In the genomic region with DNA sequence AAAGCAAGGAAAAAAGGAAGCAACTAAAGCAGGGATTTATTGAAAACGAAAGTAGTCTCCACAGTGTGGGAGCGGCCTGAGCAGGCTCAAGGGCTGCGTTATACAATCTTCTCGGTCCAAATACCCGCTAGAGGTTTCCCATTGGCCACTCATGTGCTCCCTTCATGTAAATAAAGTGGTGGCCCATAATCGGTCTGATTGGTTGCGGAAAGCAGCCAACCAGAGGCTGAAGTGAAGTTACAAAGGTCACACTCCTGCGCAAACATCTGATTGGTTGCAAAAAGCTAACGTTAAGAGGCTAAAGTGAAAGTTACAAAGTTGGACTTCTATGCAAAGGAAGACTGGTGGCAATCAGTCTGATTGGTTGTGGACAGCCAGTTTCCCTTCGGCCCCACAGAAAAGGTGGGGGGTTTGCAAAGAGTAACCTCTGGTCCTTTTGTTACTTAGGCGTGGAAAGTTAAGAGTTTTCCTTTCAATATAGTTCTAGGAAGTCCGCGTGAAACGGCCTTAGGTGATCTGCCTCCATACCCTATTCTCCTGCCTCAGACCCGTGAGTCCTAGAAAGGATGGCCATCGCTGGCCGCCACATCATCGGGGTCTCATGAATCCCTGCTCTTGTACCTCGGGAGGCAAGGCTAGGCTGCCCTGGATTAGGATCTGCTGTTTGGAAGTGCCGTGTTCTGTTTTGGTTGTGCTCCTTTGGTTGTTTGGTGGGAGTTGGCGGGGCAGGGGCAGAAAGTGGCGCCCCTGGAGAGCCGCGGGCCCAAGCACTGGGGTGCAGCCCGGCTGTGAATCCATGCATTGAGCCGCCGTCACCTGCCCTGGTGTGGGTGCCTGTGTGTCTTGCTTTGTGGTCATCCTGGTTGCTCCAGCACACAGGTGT, we compare ENCODE assay signal across 8 cellular contexts.
DNase-seq lines count a peak whose midpoint lies in the region; ATAC-seq, FAIRE-seq and TF ChIP-seq lines count a peak whose summit lies in the region.

No MANE protein-coding gene starts in this region.

- H3K4me1 ChIP-seq in small intestine (ENCODE audit: control insufficient read depth in 2 of 2, insufficient read depth in 1 of 2, low read depth in 1 of 2, low read length in 1 of 2) (peaks cover 0 to 2% of the 10 kb centered on the region in 2 donors), smooth muscle cell (ENCODE audit: low read depth) (no peaks in the 10 kb centered on the region)

- no peaks in the 10 kb centered on the region for H3K9me3 ChIP-seq in small intestine (ENCODE audit: control insufficient read depth, low read depth)
- H3K9me3 ChIP-seq in smooth muscle cell (replicated peaks; ENCODE audit: low read depth): no peaks in the 10 kb centered on the region

- WGBS in small intestine, 3 donors: 44 to 80% (median 50%) methylated on average over 27 of the region's 27 CpGs
- 96% methylated on average over 27 of the region's 27 CpGs for WGBS in smooth muscle cell (ENCODE audit: low lambda C conversion rate)

- no peaks in the 10 kb centered on the region for H3K27me3 ChIP-seq in small intestine (ENCODE audit: control insufficient read depth in 2 of 2, insufficient read depth in 2 of 2, low read length in 2 of 2)
- no peaks in the 10 kb centered on the region for H3K27me3 ChIP-seq in smooth muscle cell (ENCODE audit: low read depth)

- H3K9ac ChIP-seq in smooth muscle cell (ENCODE audit: low read depth): no peak overlapping the region

- no peak for TF ChIP-seq CTCF in GM12875 (IDR thresholded peaks at IDR 0.05; ENCODE audit: borderline replicate concordance, insufficient read depth, low read depth, low read length)
- no peak for TF ChIP-seq CTCF in smooth muscle cell (IDR thresholded peaks at IDR 0.05; ENCODE audit: borderline replicate concordance, insufficient read depth, poor library complexity, severe bottlenecking)

- H3K27ac ChIP-seq in small intestine (ENCODE audit: low read depth in 1 of 2, low read length in 1 of 2) (peak overlapping the region; percentile 80 to 88), smooth muscle cell (ENCODE audit: low read depth) (no peak overlapping the region)

- no peak overlapping the region for H3K4me2 ChIP-seq in smooth muscle cell

- no peaks in the 10 kb centered on the region for H3K79me2 ChIP-seq in smooth muscle cell (ENCODE audit: low read depth)

- intact Hi-C loops in left cardiac atrium (cut with DNase I): no loop called here

- no peak overlapping the region for H2AFZ ChIP-seq in smooth muscle cell (ENCODE audit: low read depth)

- peak; percentile 80 for DNase-seq in NOMO-1 treated with dmso at 0.1 percent for 144 hours (lab: John Stamatoyannopoulos, UW; ENCODE audit: unreplicated experiment)
- peak; percentile 43 for DNase-seq in activated T-helper 9 cell treated with anti-CD3 and anti-CD28 coated beads, Interleukin-2, amount 50 U/mL, for 16 hours (ENCODE audit: low read depth)
- DNase-seq in left cardiac atrium: peak; percentile 67
- peak; percentile 99 for DNase-seq in small intestine
- DNase-seq in smooth muscle cell (lab: John Stamatoyannopoulos, UW; ENCODE audit: unreplicated experiment): no peak
- DNase-seq in NCI-H748 treated with DMSO at 0.1 percent for 48 hours (lab: John Stamatoyannopoulos, UW): no peak

- peak overlapping the region; percentile 59 for H3K4me3 ChIP-seq in GM12875 (ENCODE audit: low read depth, low read length)
- H3K4me3 ChIP-seq in small intestine (ENCODE audit: low read depth in 1 of 2, low read length in 2 of 2): peak overlapping the region; percentile 42 to 62
- no peak overlapping the region for H3K4me3 ChIP-seq in smooth muscle cell

- no peaks in the 10 kb centered on the region for H3F3A ChIP-seq in smooth muscle cell (ENCODE audit: low read depth)

- H3K36me3 ChIP-seq in small intestine (ENCODE audit: control insufficient read depth in 2 of 2, insufficient read depth in 2 of 2, low read length in 2 of 2): no peaks in the 10 kb centered on the region
- no peaks in the 10 kb centered on the region for H3K36me3 ChIP-seq in smooth muscle cell (ENCODE audit: low read depth)

- ATAC-seq in HG02798 (IDR thresholded peaks at IDR 0.05; ENCODE audit: poor library complexity, unreplicated experiment) (peak; percentile 85), left cardiac atrium (peak; percentile 83)

- FAIRE-seq in small intestine (lab: Jason Lieb, UNC): peak; percentile 85

- no peaks in the 10 kb centered on the region for H4K20me1 ChIP-seq in smooth muscle cell (ENCODE audit: low read depth)

Comparison
In these comparisons a context has a peak if more than half of its experiments do, and no peak if none do; other contexts are left out.
1. DNase-seq: peak in NOMO-1 treated with dmso at 0.1 percent for 144 hours (single experiment), activated T-helper 9 cell treated with anti-CD3 and anti-CD28 coated beads, Interleukin-2, amount 50 U/mL, for 16 hours (single experiment), left cardiac atrium (single experiment) and small intestine (single experiment); none in smooth muscle cell (single experiment) and NCI-H748 treated with DMSO at 0.1 percent for 48 hours (single experiment).